Comparison of ENCODE assay signal across 8 cellular contexts in genomic region chr1:155208656-155209372, GRCh38. TPM values are rescaled to one million over a fixed set of nuclear protein-coding genes. Genes with fewer than 3 reads are reported as not detected.
DNase-seq lines count a peak whose midpoint lies in the region; ATAC-seq, FAIRE-seq and TF ChIP-seq lines count a peak whose summit lies in the region.

Gene MTX1 (plus strand): TSS chr1:155208695. CDS start chr1:155208805, 110 bp downstream.

- DNase-seq in A549 (ENCODE audit: low read depth in 1 of 2, low spot score in 1 of 2) (peak; percentile 76 to 84), NCI-H345 treated with DMSO at 0.1 percent for 48 hours (lab: John Stamatoyannopoulos, UW; ENCODE audit: unreplicated experiment) (peak; percentile 89), cerebellum (ENCODE audit: low spot score) (peak; percentile 87), kidney glomerular epithelial cell (lab: John Stamatoyannopoulos, UW) (peak; percentile 59)
- peak; percentile 80 for DNase-seq in activated CD4-positive, alpha-beta T cell treated with anti-CD3 and anti-CD28 coated beads for 1 hour
- peak; percentile 76 to 81 for DNase-seq in stimulated activated CD4-positive, alpha-beta T cell treated with anti-CD3 and anti-CD28 coated beads, Interleukin-1b, Interleukin-23, amount 100 ng/mL, for 1 hour (ENCODE audit: low read depth in 2 of 2)

- no peaks in the 10 kb centered on the region for H3K9me3 ChIP-seq in A549

- TF ChIP-seq CTCF in A549 (IDR thresholded peaks at IDR 0.05) = no peak

- ATAC-seq in A549 (peak; percentile 75 to 87), GM18520 (IDR thresholded peaks at IDR 0.05; ENCODE audit: unreplicated experiment) (peak; percentile 64), HG03095 (IDR thresholded peaks at IDR 0.05; ENCODE audit: unreplicated experiment) (peak; percentile 59)

- no peak; a peak in 1 of 5 replicates for TF ChIP-seq EP300 in A549 (IDR thresholded peaks at IDR 0.05)

- FAIRE-seq in A549 (lab: Jason Lieb, UNC) = no peak

- no peak for TF ChIP-seq RAD21 in A549 (conservative IDR thresholded peaks at IDR 0.05 in 1 of 2, IDR thresholded peaks at IDR 0.05 in 1 of 2)

- peak within 1 kb of the TSS; percentile 98 for H3K4me2 ChIP-seq in A549

- TF ChIP-seq POLR2A in A549 (IDR thresholded peaks at IDR 0.05; ENCODE audit: low read length) = peak; percentile 52

- 0% methylated on average over 3 of the region's 60 CpGs for WGBS in A549 (ENCODE audit: missing lambda C conversion rate)

- POLR2A ChIA-PET in A549 (lab: Yijun Ruan, JAX) = interaction anchor here (1.0 to 3.2 kb wide), 4 partner anchors 15 to 42 kb away, joined by 4 to 40 read pairs (median 7); no protein-coding TSS in a partner anchor

- H3K4me3 ChIP-seq in A549 = peak within 1 kb of the TSS; percentile 90

- peak within 1 kb of the TSS; percentile 97 to 99 for H3K27ac ChIP-seq in A549

- H3K4me1 ChIP-seq in A549 = peaks cover 23% of the 10 kb centered on the region

- CTCF ChIA-PET in A549 (lab: Yijun Ruan, JAX) = interaction anchor here (0.9 to 11.7 kb wide), 10 partner anchors 11 to 384 kb away, joined by 3 to 102 read pairs (median 13); partner anchors contain the start of gene KRTCAP2

TF ChIP-seq in A549, 52 proteins besides CTCF, POLR2A, EP300 and RAD21:
- TF ChIP-seq ELK1 (IDR thresholded peaks at IDR 0.05; ENCODE audit: low read depth, low read length) (no peak), RNF2 (IDR thresholded peaks at IDR 0.05; ENCODE audit: borderline replicate concordance, low read depth) (0 out of 2 replicates have a peak, but pooled peaks have one; percentile 41), HES2 (IDR thresholded peaks at IDR 0.05) (no peak), MYC (IDR thresholded peaks at IDR 0.05; ENCODE audit: borderline replicate concordance, low read length) (peak; percentile 84), JUN (IDR thresholded peaks at IDR 0.05) (peak; percentile 7 to 80; a peak in 3 of 5 replicates), FOSB (CRISPR knock-in tag; IDR thresholded peaks at IDR 0.05) (peak; percentile 67; the same call in 1 of the 2 replicates), MAFK (IDR thresholded peaks at IDR 0.05; ENCODE audit: partially characterized antibody) (no peak), RARB (CRISPR knock-in tag; IDR thresholded peaks at IDR 0.05) (no peak), JUNB (IDR thresholded peaks at IDR 0.05) (no peak), GATA3 (IDR thresholded peaks at IDR 0.05; ENCODE audit: borderline replicate concordance) (no peak), MAX (IDR thresholded peaks at IDR 0.05) (peak; percentile 59), PBX3 (IDR thresholded peaks at IDR 0.05) (no peak), HOXB5 (CRISPR knock-in tag; IDR thresholded peaks at IDR 0.05) (0 out of 2 replicates have a peak, but pooled peaks have one; percentile 71), CBX8 (IDR thresholded peaks at IDR 0.05) (no peak), FOXS1 (CRISPR knock-in tag; IDR thresholded peaks at IDR 0.05) (0 out of 2 replicates have a peak, but pooled peaks have one; percentile 37), EHF (CRISPR knock-in tag; IDR thresholded peaks at IDR 0.05) (0 out of 2 replicates have a peak, but pooled peaks have one; percentile 49), PHF8 (IDR thresholded peaks at IDR 0.05; ENCODE audit: borderline replicate concordance, low read depth) (peak; percentile 73; the same call in 1 of the 2 replicates), KDM5A (IDR thresholded peaks at IDR 0.05) (peak; percentile 96; the same call in 1 of the 2 replicates), HOXB13 (CRISPR knock-in tag; IDR thresholded peaks at IDR 0.05; ENCODE audit: low read depth) (0 out of 2 replicates have a peak, but pooled peaks have one; percentile 35), TFCP2L1 (CRISPR knock-in tag; IDR thresholded peaks at IDR 0.05) (0 out of 2 replicates have a peak, but pooled peaks have one; percentile 35), ESRRA (IDR thresholded peaks at IDR 0.05; ENCODE audit: borderline replicate concordance, low read length) (no peak), CHD2 (IDR thresholded peaks at IDR 0.05; ENCODE audit: low read length, partially characterized antibody) (peak; percentile 40), BCL3 (IDR thresholded peaks at IDR 0.05) (peak; percentile 62; the same call in 1 of the 3 replicates), E2F6 (IDR thresholded peaks at IDR 0.05; ENCODE audit: borderline replicate concordance, low read depth) (peak; percentile 65), ATOH8 (CRISPR knock-in tag; IDR thresholded peaks at IDR 0.05; ENCODE audit: low read depth) (peak; percentile 47; the same call in 1 of the 2 replicates)
TF ChIP-seq in A549: peak in this region for 16.

RNA-seq across cellular contexts. Expression of gene MTX1, which starts in this region (rescaled TPM):
- polyA plus RNA-seq in A549 (2011; rRNA removed) (53.4 and 73.9 TPM in 2 replicates), A549 (2017; fragmentation: RNase III; extraction: RNeasy Plus Mini Kit Qiagen cat#74134 plus additional on column Dnase treatment) (64.5 to 67.2 TPM (median 67.1 TPM) in 3 replicates)
- 113 and 130 TPM in 2 replicates for polyA plus RNA-seq in A549 (2012; cell fraction: cytosol; rRNA removed)
- polyA plus RNA-seq in A549 (2012; cell fraction: nucleus; rRNA removed) = 143 and 156 TPM in 2 replicates
- polyA minus RNA-seq in A549 (2011; rRNA and poly(A)+ RNA removed) = 60.0 and 63.1 TPM in 2 replicates
- 9.3 TPM for total RNA-seq in cerebellum

Comparison
In these comparisons a context has a peak if more than half of its experiments do, and no peak if none do; other contexts are left out.
1. Peak in every context shown above with its lines: DNase-seq, ATAC-seq, H3K4me3 ChIP-seq and H3K27ac ChIP-seq.